ENCODE assay signal across 8 cellular contexts in genomic region chr19:44260343-44260681, GRCh38. TPM values are rescaled to one million over a fixed set of nuclear protein-coding genes. Genes with fewer than 3 reads are reported as not detected.
DNase-seq lines count a peak whose midpoint lies in the region; ATAC-seq and TF ChIP-seq lines count a peak whose summit lies in the region.

No MANE protein-coding gene starts in this region.

- peak; percentile 51 for ATAC-seq in SK-N-SH treated with all-trans-retinoic acid at 6 μM for 48 hours
- no peak for ATAC-seq in psoas muscle
- no peak for ATAC-seq in HG02588 (IDR thresholded peaks at IDR 0.05; ENCODE audit: unreplicated experiment)

- H3K4me3 ChIP-seq in foreskin fibroblast (ENCODE audit: low read depth in 1 of 2, low read length in 2 of 2) (peak overlapping the region; percentile 58 to 70), psoas muscle (peak overlapping the region; percentile 58)

- POLR2A ChIA-PET in GM10248 (lab: Yijun Ruan, JAX) = no interaction called here

- TF ChIP-seq CTCF in GM10248 (IDR thresholded peaks at IDR 0.05; ENCODE audit: control extremely low read depth, extremely low read depth, low read depth, missing control alignments) (no peak), foreskin fibroblast (IDR thresholded peaks at IDR 0.05; ENCODE audit: low read depth, low read length) (no peak), psoas muscle (IDR thresholded peaks at IDR 0.05) (no peak), GM10266 (IDR thresholded peaks at IDR 0.05; ENCODE audit: control insufficient read depth, insufficient read depth, low read depth, missing control alignments) (no peak)

- CTCF ChIA-PET in GM10248 (lab: Yijun Ruan, JAX) = no interaction called here

- no peaks in the 10 kb centered on the region for H3K27me3 ChIP-seq in psoas muscle (ENCODE audit: insufficient read depth in 3 of 3, low read length in 2 of 3)

- WGBS in psoas muscle, 3 donors = 7 to 13% (median 11%) methylated on average over 7 of the region's 7 CpGs

- peaks cover 69% of the 10 kb centered on the region for H3K9me3 ChIP-seq in psoas muscle

- H3K36me3 ChIP-seq in psoas muscle (ENCODE audit: insufficient read depth in 1 of 2, low read depth in 1 of 2) = no peaks in the 10 kb centered on the region

- peak; percentile 14 for DNase-seq in GM10248 (ENCODE audit: extremely low spot score)
- DNase-seq in foreskin fibroblast = no peak
- DNase-seq in psoas muscle = no peak
- DNase-seq in NCI-H510A (lab: John Stamatoyannopoulos, UW) = no peak
- DNase-seq in NOMO-1 (lab: John Stamatoyannopoulos, UW; ENCODE audit: unreplicated experiment in 2 of 2) = no peak
- DNase-seq in GM10266 (ENCODE audit: extremely low spot score) = no peak

- no peaks in the 10 kb centered on the region for H3K4me1 ChIP-seq in psoas muscle

- no peak overlapping the region for H3K27ac ChIP-seq in psoas muscle

- intact Hi-C loops in psoas muscle (cut with DNase I) = no loop called here

TF ChIP-seq in SK-N-SH treated with all-trans-retinoic acid at 6 μM for 48 hours, 23 proteins besides CTCF, POLR2A, EP300 and RAD21:
- TF ChIP-seq CSRNP3 (CRISPR knock-in tag; IDR thresholded peaks at IDR 0.05) = no peak
- no peak for TF ChIP-seq ZNF70 (CRISPR knock-in tag; IDR thresholded peaks at IDR 0.05)
- no peak for TF ChIP-seq PPARA (CRISPR knock-in tag; IDR thresholded peaks at IDR 0.05; ENCODE audit: borderline replicate concordance)
- no peak for TF ChIP-seq ESRRG (CRISPR knock-in tag; IDR thresholded peaks at IDR 0.05)
- no peak for TF ChIP-seq OSR1 (CRISPR knock-in tag; IDR thresholded peaks at IDR 0.05)
- no peak for TF ChIP-seq CSDC2 (CRISPR knock-in tag; IDR thresholded peaks at IDR 0.05)
- TF ChIP-seq CREB5 (CRISPR knock-in tag; IDR thresholded peaks at IDR 0.05; ENCODE audit: low read depth) = no peak
- TF ChIP-seq ZFP3 (CRISPR knock-in tag; IDR thresholded peaks at IDR 0.05) = no peak
- TF ChIP-seq SNAI2 (CRISPR knock-in tag; IDR thresholded peaks at IDR 0.05) = no peak
- no peak for TF ChIP-seq TOX (CRISPR knock-in tag; IDR thresholded peaks at IDR 0.05; ENCODE audit: borderline replicate concordance)
- no peak for TF ChIP-seq ISL1 (CRISPR knock-in tag; IDR thresholded peaks at IDR 0.05)
- TF ChIP-seq BACH2 (CRISPR knock-in tag; IDR thresholded peaks at IDR 0.05; ENCODE audit: borderline replicate concordance) = no peak
- no peak for TF ChIP-seq TSHZ2 (CRISPR knock-in tag; IDR thresholded peaks at IDR 0.05)
- no peak for TF ChIP-seq ZNF8 (CRISPR knock-in tag; IDR thresholded peaks at IDR 0.05)
- no peak for TF ChIP-seq POU6F1 (CRISPR knock-in tag; IDR thresholded peaks at IDR 0.05; ENCODE audit: borderline replicate concordance, low read depth)
- TF ChIP-seq TCF4 (CRISPR knock-in tag; IDR thresholded peaks at IDR 0.05; ENCODE audit: borderline replicate concordance) = no peak
- no peak for TF ChIP-seq ARNTL (CRISPR knock-in tag; IDR thresholded peaks at IDR 0.05; ENCODE audit: borderline replicate concordance, low read depth)

RNA-seq across cellular contexts. Expression of gene ZNF233, which starts 0.6 kb away (rescaled TPM):
- 1 to 10 TPM in 2 of 4 donors, under 1 TPM in 2; 0.25 to 4.5 (median 1.1) TPM for total RNA-seq in psoas muscle
- 1 to 10 TPM in 1 of 3 donors, under 1 TPM in 2; 0.34 to 2.1 (median 0.77) TPM for polyA plus RNA-seq in psoas muscle

RNA-seq across cellular contexts. Expression of gene ZNF235, which starts 44.5 kb away (rescaled TPM):
- 1 to 10 TPM; 1.4 to 2.6 (median 2.1) TPM for total RNA-seq in psoas muscle
- 1 to 10 TPM; 1.1 to 3.2 (median 1.5) TPM for polyA plus RNA-seq in psoas muscle

RNA-seq across cellular contexts. Expression of gene ZNF227, which starts 48.0 kb away (rescaled TPM):
- total RNA-seq in psoas muscle = 10 to 100 TPM in 2 of 4 donors, 1 to 10 TPM in 2; 5.9 to 10.8 (median 10.1) TPM
- 10 to 100 TPM in 1 of 3 donors, 1 to 10 TPM in 2; 2.3 to 10.6 (median 2.9) TPM for polyA plus RNA-seq in psoas muscle
